ENCODE assay signal across 1 cellular context in the genomic region with DNA sequence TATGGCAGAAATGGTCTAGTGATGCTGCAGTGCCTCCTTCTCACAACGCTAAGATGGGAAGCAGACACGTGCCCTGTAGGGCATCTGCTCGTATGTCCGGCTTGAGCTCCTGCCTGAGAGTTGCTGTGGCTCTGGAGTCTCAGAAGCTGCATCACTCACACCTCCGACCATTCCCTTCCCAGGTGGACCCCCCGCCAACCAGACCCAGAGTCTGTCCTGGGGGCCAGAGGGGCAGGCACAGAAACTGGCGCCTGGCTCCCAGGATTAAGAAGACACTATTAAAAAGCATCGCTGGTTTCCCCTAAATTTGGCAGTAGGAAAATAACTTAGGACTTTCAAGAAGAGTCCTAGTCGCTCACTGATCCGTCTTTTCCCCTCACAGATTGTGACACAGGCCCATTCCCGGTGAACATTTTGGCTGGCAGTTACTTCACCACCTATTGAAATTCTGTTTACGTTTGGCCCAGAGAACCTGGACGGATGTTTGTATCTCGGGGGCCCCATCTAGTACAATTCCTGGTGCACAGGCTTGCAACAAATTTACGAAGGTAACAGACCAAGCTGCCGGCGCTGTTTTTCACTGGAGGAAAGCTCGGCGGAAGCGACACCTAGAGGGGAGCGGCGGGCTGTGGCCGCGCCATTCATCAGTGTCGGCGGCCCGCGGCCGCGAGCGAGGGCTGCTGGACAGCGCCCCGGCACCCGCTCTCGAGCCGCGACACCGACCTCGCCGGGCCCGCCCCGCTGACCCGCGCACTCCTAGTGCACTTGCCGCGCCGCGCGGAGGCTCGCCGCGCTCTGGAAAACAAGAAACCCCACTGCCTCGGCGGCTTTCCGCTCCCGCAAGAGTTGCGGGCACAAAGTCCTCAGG.
TF ChIP-seq lines count a peak whose summit lies in the region.

No MANE protein-coding gene starts in this region.

TF ChIP-seq in HepG2, 621 proteins besides CTCF, POLR2A, EP300 and RAD21 (continued from another document and continues in another):
- peak; percentile 83 for TF ChIP-seq SALL1 (CRISPR knock-in tag; IDR thresholded peaks at IDR 0.05)
- TF ChIP-seq, protein P1, sequence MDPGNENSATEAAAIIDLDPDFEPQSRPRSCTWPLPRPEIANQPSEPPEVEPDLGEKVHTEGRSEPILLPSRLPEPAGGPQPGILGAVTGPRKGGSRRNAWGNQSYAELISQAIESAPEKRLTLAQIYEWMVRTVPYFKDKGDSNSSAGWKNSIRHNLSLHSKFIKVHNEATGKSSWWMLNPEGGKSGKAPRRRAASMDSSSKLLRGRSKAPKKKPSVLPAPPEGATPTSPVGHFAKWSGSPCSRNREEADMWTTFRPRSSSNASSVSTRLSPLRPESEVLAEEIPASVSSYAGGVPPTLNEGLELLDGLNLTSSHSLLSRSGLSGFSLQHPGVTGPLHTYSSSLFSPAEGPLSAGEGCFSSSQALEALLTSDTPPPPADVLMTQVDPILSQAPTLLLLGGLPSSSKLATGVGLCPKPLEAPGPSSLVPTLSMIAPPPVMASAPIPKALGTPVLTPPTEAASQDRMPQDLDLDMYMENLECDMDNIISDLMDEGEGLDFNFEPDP (CRISPR knock-in tag; conservative IDR thresholded peaks at IDR 0.05): no peak
- 0 out of 2 replicates have a peak, but pooled peaks have one; percentile 51 for TF ChIP-seq SALL2 (CRISPR knock-in tag; IDR thresholded peaks at IDR 0.05)
- TF ChIP-seq, protein P2, sequence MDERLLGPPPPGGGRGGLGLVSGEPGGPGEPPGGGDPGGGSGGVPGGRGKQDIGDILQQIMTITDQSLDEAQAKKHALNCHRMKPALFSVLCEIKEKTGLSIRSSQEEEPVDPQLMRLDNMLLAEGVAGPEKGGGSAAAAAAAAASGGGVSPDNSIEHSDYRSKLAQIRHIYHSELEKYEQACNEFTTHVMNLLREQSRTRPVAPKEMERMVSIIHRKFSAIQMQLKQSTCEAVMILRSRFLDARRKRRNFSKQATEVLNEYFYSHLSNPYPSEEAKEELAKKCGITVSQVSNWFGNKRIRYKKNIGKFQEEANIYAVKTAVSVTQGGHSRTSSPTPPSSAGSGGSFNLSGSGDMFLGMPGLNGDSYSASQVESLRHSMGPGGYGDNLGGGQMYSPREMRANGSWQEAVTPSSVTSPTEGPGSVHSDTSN (CRISPR knock-in tag; IDR thresholded peaks at IDR 0.05): no peak
- TF ChIP-seq ZBTB38 (CRISPR knock-in tag; IDR thresholded peaks at IDR 0.05): peak; percentile 43; the same call in 1 of the 2 replicates
- 0 out of 2 replicates have a peak, but pooled peaks have one; percentile 47 for TF ChIP-seq ZNF446 (CRISPR knock-in tag; IDR thresholded peaks at IDR 0.05)
- TF ChIP-seq SKI (IDR thresholded peaks at IDR 0.05; ENCODE audit: partially characterized antibody): no peak
- no peak for TF ChIP-seq ZNF496 (CRISPR knock-in tag; IDR thresholded peaks at IDR 0.05; ENCODE audit: insufficient replicate concordance)
- no peak for TF ChIP-seq SP140L (CRISPR knock-in tag; IDR thresholded peaks at IDR 0.05; ENCODE audit: borderline replicate concordance)
- TF ChIP-seq, protein P3, sequence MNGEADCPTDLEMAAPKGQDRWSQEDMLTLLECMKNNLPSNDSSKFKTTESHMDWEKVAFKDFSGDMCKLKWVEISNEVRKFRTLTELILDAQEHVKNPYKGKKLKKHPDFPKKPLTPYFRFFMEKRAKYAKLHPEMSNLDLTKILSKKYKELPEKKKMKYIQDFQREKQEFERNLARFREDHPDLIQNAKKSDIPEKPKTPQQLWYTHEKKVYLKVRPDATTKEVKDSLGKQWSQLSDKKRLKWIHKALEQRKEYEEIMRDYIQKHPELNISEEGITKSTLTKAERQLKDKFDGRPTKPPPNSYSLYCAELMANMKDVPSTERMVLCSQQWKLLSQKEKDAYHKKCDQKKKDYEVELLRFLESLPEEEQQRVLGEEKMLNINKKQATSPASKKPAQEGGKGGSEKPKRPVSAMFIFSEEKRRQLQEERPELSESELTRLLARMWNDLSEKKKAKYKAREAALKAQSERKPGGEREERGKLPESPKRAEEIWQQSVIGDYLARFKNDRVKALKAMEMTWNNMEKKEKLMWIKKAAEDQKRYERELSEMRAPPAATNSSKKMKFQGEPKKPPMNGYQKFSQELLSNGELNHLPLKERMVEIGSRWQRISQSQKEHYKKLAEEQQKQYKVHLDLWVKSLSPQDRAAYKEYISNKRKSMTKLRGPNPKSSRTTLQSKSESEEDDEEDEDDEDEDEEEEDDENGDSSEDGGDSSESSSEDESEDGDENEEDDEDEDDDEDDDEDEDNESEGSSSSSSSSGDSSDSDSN (CRISPR knock-in tag; IDR thresholded peaks at IDR 0.05): peak; percentile 77; the same call in 1 of the 2 replicates
- TF ChIP-seq ZNF343 (CRISPR knock-in tag; IDR thresholded peaks at IDR 0.05): 0 out of 2 replicates have a peak, but pooled peaks have one; percentile 21
- TF ChIP-seq, protein P4, sequence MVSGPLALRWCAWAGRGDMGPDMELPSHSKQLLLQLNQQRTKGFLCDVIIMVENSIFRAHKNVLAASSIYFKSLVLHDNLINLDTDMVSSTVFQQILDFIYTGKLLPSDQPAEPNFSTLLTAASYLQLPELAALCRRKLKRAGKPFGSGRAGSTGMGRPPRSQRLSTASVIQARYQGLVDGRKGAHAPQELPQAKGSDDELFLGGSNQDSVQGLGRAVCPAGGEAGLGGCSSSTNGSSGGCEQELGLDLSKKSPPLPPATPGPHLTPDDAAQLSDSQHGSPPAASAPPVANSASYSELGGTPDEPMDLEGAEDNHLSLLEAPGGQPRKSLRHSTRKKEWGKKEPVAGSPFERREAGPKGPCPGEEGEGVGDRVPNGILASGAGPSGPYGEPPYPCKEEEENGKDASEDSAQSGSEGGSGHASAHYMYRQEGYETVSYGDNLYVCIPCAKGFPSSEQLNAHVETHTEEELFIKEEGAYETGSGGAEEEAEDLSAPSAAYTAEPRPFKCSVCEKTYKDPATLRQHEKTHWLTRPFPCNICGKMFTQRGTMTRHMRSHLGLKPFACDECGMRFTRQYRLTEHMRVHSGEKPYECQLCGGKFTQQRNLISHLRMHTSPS (CRISPR knock-in tag; IDR thresholded peaks at IDR 0.05; ENCODE audit: low read depth): no peak
- TF ChIP-seq ZFP82 (CRISPR knock-in tag; IDR thresholded peaks at IDR 0.05; ENCODE audit: borderline replicate concordance): no peak
- no peak for TF ChIP-seq TGIF2 (CRISPR knock-in tag; IDR thresholded peaks at IDR 0.05)
- TF ChIP-seq, protein P5, sequence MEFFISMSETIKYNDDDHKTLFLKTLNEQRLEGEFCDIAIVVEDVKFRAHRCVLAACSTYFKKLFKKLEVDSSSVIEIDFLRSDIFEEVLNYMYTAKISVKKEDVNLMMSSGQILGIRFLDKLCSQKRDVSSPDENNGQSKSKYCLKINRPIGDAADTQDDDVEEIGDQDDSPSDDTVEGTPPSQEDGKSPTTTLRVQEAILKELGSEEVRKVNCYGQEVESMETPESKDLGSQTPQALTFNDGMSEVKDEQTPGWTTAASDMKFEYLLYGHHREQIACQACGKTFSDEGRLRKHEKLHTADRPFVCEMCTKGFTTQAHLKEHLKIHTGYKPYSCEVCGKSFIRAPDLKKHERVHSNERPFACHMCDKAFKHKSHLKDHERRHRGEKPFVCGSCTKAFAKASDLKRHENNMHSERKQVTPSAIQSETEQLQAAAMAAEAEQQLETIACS (CRISPR knock-in tag; IDR thresholded peaks at IDR 0.05): peak; percentile 60
- TF ChIP-seq HMG20A (CRISPR knock-in tag; IDR thresholded peaks at IDR 0.05; ENCODE audit: borderline replicate concordance): no peak
- peak; percentile 39; the same call in 1 of the 2 replicates for TF ChIP-seq ZNF709 (CRISPR knock-in tag; IDR thresholded peaks at IDR 0.05)
- no peak for TF ChIP-seq GZF1 (CRISPR knock-in tag; IDR thresholded peaks at IDR 0.05)
- TF ChIP-seq, protein P6, sequence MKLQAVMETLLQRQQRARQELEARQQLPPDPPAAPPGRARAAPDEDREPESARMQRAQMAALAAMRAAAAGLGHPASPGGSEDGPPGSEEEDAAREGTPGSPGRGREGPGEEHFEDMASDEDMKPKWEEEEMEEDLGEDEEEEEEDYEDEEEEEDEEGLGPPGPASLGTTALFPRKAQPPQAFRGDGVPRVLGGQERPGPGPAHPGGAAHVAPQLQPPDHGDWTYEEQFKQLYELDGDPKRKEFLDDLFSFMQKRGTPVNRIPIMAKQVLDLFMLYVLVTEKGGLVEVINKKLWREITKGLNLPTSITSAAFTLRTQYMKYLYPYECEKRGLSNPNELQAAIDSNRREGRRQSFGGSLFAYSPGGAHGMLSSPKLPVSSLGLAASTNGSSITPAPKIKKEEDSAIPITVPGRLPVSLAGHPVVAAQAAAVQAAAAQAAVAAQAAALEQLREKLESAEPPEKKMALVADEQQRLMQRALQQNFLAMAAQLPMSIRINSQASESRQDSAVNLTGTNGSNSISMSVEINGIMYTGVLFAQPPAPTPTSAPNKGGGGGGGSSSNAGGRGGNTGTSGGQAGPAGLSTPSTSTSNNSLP (IDR thresholded peaks at IDR 0.05; ENCODE audit: low read depth, low read length): no peak
- TF ChIP-seq FOXJ3 (CRISPR knock-in tag; IDR thresholded peaks at IDR 0.05; ENCODE audit: borderline replicate concordance): no peak
- no peak for TF ChIP-seq ZNF746 (CRISPR knock-in tag; IDR thresholded peaks at IDR 0.05)
- TF ChIP-seq, protein P7, sequence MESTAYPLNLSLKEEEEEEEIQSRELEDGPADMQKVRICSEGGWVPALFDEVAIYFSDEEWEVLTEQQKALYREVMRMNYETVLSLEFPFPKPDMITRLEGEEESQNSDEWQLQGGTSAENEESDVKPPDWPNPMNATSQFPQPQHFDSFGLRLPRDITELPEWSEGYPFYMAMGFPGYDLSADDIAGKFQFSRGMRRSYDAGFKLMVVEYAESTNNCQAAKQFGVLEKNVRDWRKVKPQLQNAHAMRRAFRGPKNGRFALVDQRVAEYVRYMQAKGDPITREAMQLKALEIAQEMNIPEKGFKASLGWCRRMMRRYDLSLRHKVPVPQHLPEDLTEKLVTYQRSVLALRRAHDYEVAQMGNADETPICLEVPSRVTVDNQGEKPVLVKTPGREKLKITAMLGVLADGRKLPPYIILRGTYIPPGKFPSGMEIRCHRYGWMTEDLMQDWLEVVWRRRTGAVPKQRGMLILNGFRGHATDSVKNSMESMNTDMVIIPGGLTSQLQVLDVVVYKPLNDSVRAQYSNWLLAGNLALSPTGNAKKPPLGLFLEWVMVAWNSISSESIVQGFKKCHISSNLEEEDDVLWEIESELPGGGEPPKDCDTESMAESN (CRISPR knock-in tag; conservative IDR thresholded peaks at IDR 0.05): peak; percentile 63
- TF ChIP-seq, protein P8, sequence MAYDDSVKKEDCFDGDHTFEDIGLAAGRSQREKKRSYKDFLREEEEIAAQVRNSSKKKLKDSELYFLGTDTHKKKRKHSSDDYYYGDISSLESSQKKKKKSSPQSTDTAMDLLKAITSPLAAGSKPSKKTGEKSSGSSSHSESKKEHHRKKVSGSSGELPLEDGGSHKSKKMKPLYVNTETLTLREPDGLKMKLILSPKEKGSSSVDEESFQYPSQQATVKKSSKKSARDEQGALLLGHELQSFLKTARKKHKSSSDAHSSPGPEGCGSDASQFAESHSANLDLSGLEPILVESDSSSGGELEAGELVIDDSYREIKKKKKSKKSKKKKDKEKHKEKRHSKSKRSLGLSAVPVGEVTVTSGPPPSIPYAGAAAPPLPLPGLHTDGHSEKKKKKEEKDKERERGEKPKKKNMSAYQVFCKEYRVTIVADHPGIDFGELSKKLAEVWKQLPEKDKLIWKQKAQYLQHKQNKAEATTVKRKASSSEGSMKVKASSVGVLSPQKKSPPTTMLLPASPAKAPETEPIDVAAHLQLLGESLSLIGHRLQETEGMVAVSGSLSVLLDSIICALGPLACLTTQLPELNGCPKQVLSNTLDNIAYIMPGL (CRISPR knock-in tag; IDR thresholded peaks at IDR 0.05; ENCODE audit: borderline replicate concordance in 1 of 2, low read depth in 1 of 2): peak in 1 of 2 experiments; percentile 47; a peak in 1 of 4 replicates
- TF ChIP-seq ZNF839 (CRISPR knock-in tag; IDR thresholded peaks at IDR 0.05; ENCODE audit: borderline replicate concordance): no peak
- peak; percentile 59; the same call in 1 of the 2 replicates for TF ChIP-seq GABPB1 (CRISPR knock-in tag; IDR thresholded peaks at IDR 0.05)
- TF ChIP-seq ZNF432 (CRISPR knock-in tag; IDR thresholded peaks at IDR 0.05; ENCODE audit: borderline replicate concordance): no peak
- TF ChIP-seq, protein P9, sequence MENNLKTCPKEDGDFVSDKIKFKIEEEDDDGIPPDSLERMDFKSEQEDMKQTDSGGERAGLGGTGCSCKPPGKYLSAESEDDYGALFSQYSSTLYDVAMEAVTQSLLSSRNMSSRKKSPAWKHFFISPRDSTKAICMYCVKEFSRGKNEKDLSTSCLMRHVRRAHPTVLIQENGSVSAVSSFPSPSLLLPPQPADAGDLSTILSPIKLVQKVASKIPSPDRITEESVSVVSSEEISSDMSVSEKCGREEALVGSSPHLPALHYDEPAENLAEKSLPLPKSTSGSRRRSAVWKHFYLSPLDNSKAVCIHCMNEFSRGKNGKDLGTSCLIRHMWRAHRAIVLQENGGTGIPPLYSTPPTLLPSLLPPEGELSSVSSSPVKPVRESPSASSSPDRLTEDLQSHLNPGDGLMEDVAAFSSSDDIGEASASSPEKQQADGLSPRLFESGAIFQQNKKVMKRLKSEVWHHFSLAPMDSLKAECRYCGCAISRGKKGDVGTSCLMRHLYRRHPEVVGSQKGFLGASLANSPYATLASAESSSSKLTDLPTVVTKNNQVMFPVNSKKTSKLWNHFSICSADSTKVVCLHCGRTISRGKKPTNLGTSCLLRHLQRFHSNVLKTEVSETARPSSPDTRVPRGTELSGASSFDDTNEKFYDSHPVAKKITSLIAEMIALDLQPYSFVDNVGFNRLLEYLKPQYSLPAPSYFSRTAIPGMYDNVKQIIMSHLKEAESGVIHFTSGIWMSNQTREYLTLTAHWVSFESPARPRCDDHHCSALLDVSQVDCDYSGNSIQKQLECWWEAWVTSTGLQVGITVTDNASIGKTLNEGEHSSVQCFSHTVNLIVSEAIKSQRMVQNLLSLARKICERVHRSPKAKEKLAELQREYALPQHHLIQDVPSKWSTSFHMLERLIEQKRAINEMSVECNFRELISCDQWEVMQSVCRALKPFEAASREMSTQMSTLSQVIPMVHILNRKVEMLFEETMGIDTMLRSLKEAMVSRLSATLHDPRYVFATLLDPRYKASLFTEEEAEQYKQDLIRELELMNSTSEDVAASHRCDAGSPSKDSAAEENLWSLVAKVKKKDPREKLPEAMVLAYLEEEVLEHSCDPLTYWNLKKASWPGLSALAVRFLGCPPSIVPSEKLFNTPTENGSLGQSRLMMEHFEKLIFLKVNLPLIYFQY (CRISPR knock-in tag; IDR thresholded peaks at IDR 0.05; ENCODE audit: borderline replicate concordance): peak; percentile 63; the same call in 1 of the 2 replicates
- TF ChIP-seq ZNF431 (CRISPR knock-in tag; IDR thresholded peaks at IDR 0.05; ENCODE audit: borderline replicate concordance, low read depth): peak; percentile 55; the same call in 1 of the 2 replicates
- no peak for TF ChIP-seq SIN3A (IDR thresholded peaks at IDR 0.05; ENCODE audit: borderline replicate concordance, low read depth, low read length)
- no peak for TF ChIP-seq ZNF547 (CRISPR knock-in tag; IDR thresholded peaks at IDR 0.05)
- TF ChIP-seq, protein P10, sequence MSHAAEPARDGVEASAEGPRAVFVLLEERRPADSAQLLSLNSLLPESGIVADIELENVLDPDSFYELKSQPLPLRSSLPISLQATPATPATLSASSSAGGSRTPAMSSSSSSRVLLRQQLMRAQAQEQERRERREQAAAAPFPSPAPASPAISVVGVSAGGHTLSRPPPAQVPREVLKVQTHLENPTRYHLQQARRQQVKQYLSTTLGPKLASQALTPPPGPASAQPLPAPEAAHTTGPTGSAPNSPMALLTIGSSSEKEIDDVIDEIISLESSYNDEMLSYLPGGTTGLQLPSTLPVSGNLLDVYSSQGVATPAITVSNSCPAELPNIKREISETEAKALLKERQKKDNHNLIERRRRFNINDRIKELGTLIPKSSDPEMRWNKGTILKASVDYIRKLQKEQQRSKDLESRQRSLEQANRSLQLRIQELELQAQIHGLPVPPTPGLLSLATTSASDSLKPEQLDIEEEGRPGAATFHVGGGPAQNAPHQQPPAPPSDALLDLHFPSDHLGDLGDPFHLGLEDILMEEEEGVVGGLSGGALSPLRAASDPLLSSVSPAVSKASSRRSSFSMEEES (CRISPR knock-in tag; IDR thresholded peaks at IDR 0.05): 0 out of 2 replicates have a peak, but pooled peaks have one; percentile 42
- TF ChIP-seq WIZ (CRISPR knock-in tag; IDR thresholded peaks at IDR 0.05): 0 out of 2 replicates have a peak, but pooled peaks have one; percentile 51
- no peak for TF ChIP-seq ZNF790 (CRISPR knock-in tag; IDR thresholded peaks at IDR 0.05; ENCODE audit: borderline replicate concordance)
